ENCODE assay signal across 17 cellular contexts in the genomic region with DNA sequence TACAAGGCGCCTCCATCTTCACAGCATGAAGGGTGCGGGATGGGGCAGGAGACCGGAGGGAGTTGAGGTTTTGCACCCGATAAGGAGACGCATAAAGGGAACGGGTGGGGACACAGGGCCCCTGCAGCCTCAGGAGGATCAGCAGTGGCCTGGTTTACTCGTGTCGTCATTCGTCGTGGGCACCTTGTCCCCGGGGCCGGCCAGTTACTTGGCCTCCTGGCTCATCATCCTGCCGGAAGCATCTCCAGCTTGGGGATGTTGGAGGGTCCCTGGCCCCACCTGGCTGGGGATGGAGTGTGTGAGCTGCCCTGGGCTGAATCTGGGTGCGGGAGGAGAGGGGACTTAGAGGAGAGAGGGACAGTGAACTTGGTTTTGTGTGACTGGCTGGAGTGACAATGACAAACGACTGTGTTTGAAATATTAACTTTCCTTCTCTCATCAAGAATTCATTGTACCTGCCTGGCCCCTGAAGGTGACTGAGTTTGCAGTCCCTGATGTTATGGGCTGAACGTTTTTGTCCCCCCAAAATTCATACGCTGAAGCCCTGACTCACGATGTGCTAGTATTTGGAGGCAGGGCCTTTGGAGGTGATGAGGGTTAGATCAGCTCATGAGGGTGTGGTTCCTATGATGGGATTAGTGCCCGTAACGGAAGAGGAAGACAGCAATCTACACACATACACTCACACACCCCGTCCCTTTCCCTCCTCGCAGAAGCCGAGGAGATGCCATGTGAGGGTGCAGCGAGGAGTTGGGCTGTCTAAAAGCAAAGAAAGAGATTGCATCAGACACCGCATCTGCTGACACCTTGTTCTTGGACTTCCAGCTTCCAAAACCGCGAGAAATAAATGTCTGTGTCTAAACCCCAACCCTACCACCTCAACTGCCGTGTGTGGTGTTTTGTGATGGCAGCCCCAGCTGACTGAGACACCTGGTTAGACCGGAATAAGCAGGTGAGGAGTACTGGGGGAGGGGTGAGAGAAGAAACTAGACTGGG.
"Had no signal": no experiment of that assay in that cellular context is flagged by ENCODE, and none has a peak within 500 bp of the region (broad histone marks: within the 10 kb centered on the region; RNA-seq: fewer than 3 reads in every experiment).

No MANE protein-coding gene starts in this region.

- DNase-seq: activated CD4-positive, alpha-beta T cell treated with anti-CD3 and anti-CD28 coated beads for 4 hours; activated CD8-positive, alpha-beta T cell treated with anti-CD3 and anti-CD28 coated beads for 36 hours; activated effector memory CD4-positive, alpha-beta T cell treated with anti-CD3 and anti-CD28 coated beads, Interleukin-2, amount 50 U/mL, for 16 hours; activated naive CD4-positive, alpha-beta T cell treated with anti-CD3 and anti-CD28 coated beads, Interleukin-2, amount 50 U/mL, for 16 hours; activated T-cell treated with anti-CD3 and anti-CD28 coated beads, Interleukin-2, amount 50 U/mL, for 24 hours; aorta; brain microvascular endothelial cell; central memory CD4-positive, alpha-beta T cell; colonic mucosa; endodermal cell; heart left ventricle; mammary epithelial cell had no signal

- H3K27ac ChIP-seq: brain microvascular endothelial cell, colonic mucosa, gastroesophageal sphincter, heart left ventricle, left lung, prostate gland, right atrium auricular region, upper lobe of left lung had no signal

- H3K9me3 ChIP-seq: colonic mucosa, gastroesophageal sphincter, heart left ventricle, left lung, prostate gland, right atrium auricular region, upper lobe of left lung had no signal

- H3K4me3 ChIP-seq: colonic mucosa, gastroesophageal sphincter, heart left ventricle, left lung, prostate gland, right atrium auricular region, upper lobe of left lung had no signal

- H3K27me3 ChIP-seq: brain microvascular endothelial cell, colonic mucosa, right atrium auricular region, upper lobe of left lung had no signal

- H3K4me1 ChIP-seq: colonic mucosa, left lung, prostate gland had no signal

- H3K36me3 ChIP-seq: brain microvascular endothelial cell, colonic mucosa, gastroesophageal sphincter, heart left ventricle, left lung, prostate gland, right atrium auricular region, upper lobe of left lung had no signal
